8 cellular contexts compared by ENCODE assay signal in genomic region chrX:154380153-154380552, GRCh38. TPM values are rescaled to one million over a fixed set of nuclear protein-coding genes. Genes with fewer than 3 reads are reported as not detected.
DNase-seq lines count a peak whose midpoint lies in the region; ATAC-seq and TF ChIP-seq lines count a peak whose summit lies in the region.

No MANE protein-coding gene starts in this region.

- TF ChIP-seq EP300 in sigmoid colon (IDR thresholded peaks at IDR 0.05) = no peak

- peaks cover 0 to 4% (median 0%) of the 10 kb centered on the region in 4 donors for H3K36me3 ChIP-seq in sigmoid colon

- TF ChIP-seq POLR2A in sigmoid colon (IDR thresholded peaks at IDR 0.05) = no peak

- no peaks in the 10 kb centered on the region for H3K27me3 Mint-ChIP-seq in T-cell

- H3K9me3 ChIP-seq in sigmoid colon = no peaks in the 10 kb centered on the region

- no peaks in the 10 kb centered on the region for H3K27me3 ChIP-seq in sigmoid colon

- 25 to 49% methylated on average over 13 of the region's 13 CpGs for WGBS in sigmoid colon, 2 donors

- no peaks in the 10 kb centered on the region for H3K36me3 Mint-ChIP-seq in T-cell

- TF ChIP-seq CTCF in GM12864 (IDR thresholded peaks at IDR 0.05; ENCODE audit: low read depth, low read length, missing control alignments) (no peak), foreskin fibroblast (IDR thresholded peaks at IDR 0.05; ENCODE audit: low read depth, low read length) (no peak), sigmoid colon (IDR thresholded peaks at IDR 0.05) (no peak)

- peak overlapping the region; percentile 77 to 84 (median 81) for H3K4me3 Mint-ChIP-seq in T-cell

- H3K4me3 ChIP-seq in GM12864 (ENCODE audit: low read depth, low read length) (peak overlapping the region; percentile 88), foreskin fibroblast (ENCODE audit: low read depth in 1 of 2, low read length in 2 of 2) (peak overlapping the region; percentile 72 to 75), sigmoid colon (peak overlapping the region; percentile 55 to 86 (median 77))

- CTCF ChIA-PET in T-cell (lab: Charles Lee) = no interaction called here

- POLR2A ChIA-PET in T-cell (lab: Charles Lee) = interaction anchor here in 1 of 2 donors (0.6 to 1.0 kb wide), 2 partner anchors 9 to 10 kb away, joined by 3 to 5 read pairs; no protein-coding TSS in a partner anchor

- H3K27ac Mint-ChIP-seq in T-cell = peak overlapping the region; percentile 80 to 89

- H3K27ac ChIP-seq in sigmoid colon = peak overlapping the region; percentile 90 to 100 (median 96)

- H3K4me1 Mint-ChIP-seq in T-cell = peaks cover 15 to 18% (median 17%) of the 10 kb centered on the region in 3 donors

- H3K9me3 Mint-ChIP-seq in T-cell = no peaks in the 10 kb centered on the region

- peaks cover 0 to 48% (median 30%) of the 10 kb centered on the region in 4 donors for H3K4me1 ChIP-seq in sigmoid colon

- intact Hi-C loops in sigmoid colon (cut with DNase I) = no loop called here

- ATAC-seq in T-cell (replicated peaks in 1 of 4) = no peak

- no peak for DNase-seq in GM12864 (ENCODE audit: low read depth)
- no peak for DNase-seq in T-cell
- peak in 1 of 2 donors; percentile 37 for DNase-seq in foreskin fibroblast
- peak; percentile 75 for DNase-seq in sigmoid colon
- DNase-seq in HPDE6-E6E7 (ENCODE audit: extremely low spot score) = no peak
- no peak for DNase-seq in HuH-7 (ENCODE audit: low spot score)
- DNase-seq in NCI-H2196 (lab: John Stamatoyannopoulos, UW; ENCODE audit: unreplicated experiment) = no peak
- DNase-seq in NCI-H2227 (lab: John Stamatoyannopoulos, UW; ENCODE audit: unreplicated experiment) = no peak

RNA-seq across cellular contexts. Expression of gene EMD, which starts 1.1 kb away (rescaled TPM):
- total RNA-seq in T-cell = 100 to 1,000 TPM in 2 of 5 donors, 10 to 100 TPM in 3; 73.4 to 136 (median 80.4) TPM
- 10 to 100 TPM; 44.3 to 66.8 (median 48.6) TPM for total RNA-seq in sigmoid colon
- 10 to 100 TPM; 40.7 to 87.9 (median 42.6) TPM for polyA plus RNA-seq in sigmoid colon

RNA-seq across cellular contexts. Expression of gene FLNA, which starts 5.7 kb away (rescaled TPM):
- total RNA-seq in T-cell = 1,000 to 10,000 TPM in 4 of 5 donors, 100 to 1,000 TPM in 1; 893 to 1,483 (median 1,268) TPM
- total RNA-seq in sigmoid colon = 1,000 to 10,000 TPM; 2,494 to 9,435 (median 5,341) TPM
- 100 to 1,000 TPM in 1 of 3 donors, 10 to 100 TPM in 2; 27.0 to 442 (median 42.0) TPM for polyA plus RNA-seq in sigmoid colon

RNA-seq across cellular contexts. Expression of gene RPL10, which starts 18.0 kb away (rescaled TPM):
- total RNA-seq in T-cell (1,000 to 10,000 TPM; 5,175 to 6,006 (median 5,765) TPM), sigmoid colon (1,000 to 10,000 TPM; 3,138 to 8,651 (median 6,770) TPM)
- polyA plus RNA-seq in sigmoid colon = 1,000 to 10,000 TPM; 4,760 to 8,094 (median 5,003) TPM

RNA-seq across cellular contexts. Expression of gene DNASE1L1, which starts 28.9 kb away (rescaled TPM):
- total RNA-seq in T-cell (10 to 100 TPM; 22.6 to 31.3 (median 25.5) TPM), sigmoid colon (10 to 100 TPM; 10.9 to 21.8 (median 16.6) TPM)
- polyA plus RNA-seq in sigmoid colon = 10 to 100 TPM; 15.5 to 25.7 (median 17.4) TPM

RNA-seq across cellular contexts. Expression of gene TAFAZZIN, which starts 31.2 kb away (rescaled TPM):
- 100 to 1,000 TPM in 3 of 5 donors, 10 to 100 TPM in 2; 89.8 to 144 (median 129) TPM for total RNA-seq in T-cell
- total RNA-seq in sigmoid colon = 10 to 100 TPM; 35.7 to 58.2 (median 36.6) TPM
- polyA plus RNA-seq in sigmoid colon = 10 to 100 TPM in 1 of 3 donors, 1 to 10 TPM in 2; 8.4 to 48.0 (median 9.2) TPM
